Comparison of ENCODE assay signal across 1 cellular context in the genomic region with DNA sequence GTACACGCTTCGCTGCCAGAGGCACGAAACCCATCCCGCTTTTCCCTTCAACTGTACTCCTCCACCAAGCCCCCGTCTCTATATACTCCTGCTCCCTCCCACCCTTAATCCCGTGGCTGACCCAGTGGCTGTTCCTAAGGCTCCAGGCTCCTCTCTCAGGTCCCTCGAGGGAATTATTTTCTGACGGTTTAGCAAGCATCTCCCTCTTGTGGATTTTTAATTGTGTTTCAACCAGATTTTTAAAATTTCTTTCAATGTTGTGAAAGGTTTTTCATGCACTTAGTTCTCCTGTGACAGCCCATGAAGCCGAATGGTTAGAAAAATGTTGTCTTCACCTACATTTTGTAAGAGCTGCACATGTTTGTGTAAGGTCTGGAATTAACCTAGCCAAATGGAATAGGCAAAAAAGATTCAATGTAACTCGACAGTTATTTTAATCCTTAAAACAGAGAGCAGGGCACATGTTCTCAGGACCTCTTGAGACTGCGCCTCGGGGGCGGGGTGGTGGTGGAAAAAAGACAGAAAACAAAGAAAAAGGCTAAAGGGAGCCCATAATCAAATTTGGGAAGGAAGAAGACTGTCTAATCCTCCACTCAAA.
TF ChIP-seq lines count a peak whose summit lies in the region.

No MANE protein-coding gene starts in this region.

TF ChIP-seq in HepG2, 621 proteins besides CTCF, POLR2A, EP300 and RAD21 (continued from another document):
- TF ChIP-seq, protein P1, sequence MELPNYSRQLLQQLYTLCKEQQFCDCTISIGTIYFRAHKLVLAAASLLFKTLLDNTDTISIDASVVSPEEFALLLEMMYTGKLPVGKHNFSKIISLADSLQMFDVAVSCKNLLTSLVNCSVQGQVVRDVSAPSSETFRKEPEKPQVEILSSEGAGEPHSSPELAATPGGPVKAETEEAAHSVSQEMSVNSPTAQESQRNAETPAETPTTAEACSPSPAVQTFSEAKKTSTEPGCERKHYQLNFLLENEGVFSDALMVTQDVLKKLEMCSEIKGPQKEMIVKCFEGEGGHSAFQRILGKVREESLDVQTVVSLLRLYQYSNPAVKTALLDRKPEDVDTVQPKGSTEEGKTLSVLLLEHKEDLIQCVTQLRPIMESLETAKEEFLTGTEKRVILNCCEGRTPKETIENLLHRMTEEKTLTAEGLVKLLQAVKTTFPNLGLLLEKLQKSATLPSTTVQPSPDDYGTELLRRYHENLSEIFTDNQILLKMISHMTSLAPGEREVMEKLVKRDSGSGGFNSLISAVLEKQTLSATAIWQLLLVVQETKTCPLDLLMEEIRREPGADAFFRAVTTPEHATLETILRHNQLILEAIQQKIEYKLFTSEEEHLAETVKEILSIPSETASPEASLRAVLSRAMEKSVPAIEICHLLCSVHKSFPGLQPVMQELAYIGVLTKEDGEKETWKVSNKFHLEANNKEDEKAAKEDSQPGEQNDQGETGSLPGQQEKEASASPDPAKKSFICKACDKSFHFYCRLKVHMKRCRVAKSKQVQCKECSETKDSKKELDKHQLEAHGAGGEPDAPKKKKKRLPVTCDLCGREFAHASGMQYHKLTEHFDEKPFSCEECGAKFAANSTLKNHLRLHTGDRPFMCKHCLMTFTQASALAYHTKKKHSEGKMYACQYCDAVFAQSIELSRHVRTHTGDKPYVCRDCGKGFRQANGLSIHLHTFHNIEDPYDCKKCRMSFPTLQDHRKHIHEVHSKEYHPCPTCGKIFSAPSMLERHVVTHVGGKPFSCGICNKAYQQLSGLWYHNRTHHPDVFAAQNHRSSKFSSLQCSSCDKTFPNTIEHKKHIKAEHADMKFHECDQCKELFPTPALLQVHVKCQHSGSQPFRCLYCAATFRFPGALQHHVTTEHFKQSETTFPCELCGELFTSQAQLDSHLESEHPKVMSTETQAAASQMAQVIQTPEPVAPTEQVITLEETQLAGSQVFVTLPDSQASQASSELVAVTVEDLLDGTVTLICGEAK (IDR thresholded peaks at IDR 0.05), result no peak
- TF ChIP-seq, protein P1 (CRISPR knock-in tag; IDR thresholded peaks at IDR 0.05), result no peak
- TF ChIP-seq, protein P2, sequence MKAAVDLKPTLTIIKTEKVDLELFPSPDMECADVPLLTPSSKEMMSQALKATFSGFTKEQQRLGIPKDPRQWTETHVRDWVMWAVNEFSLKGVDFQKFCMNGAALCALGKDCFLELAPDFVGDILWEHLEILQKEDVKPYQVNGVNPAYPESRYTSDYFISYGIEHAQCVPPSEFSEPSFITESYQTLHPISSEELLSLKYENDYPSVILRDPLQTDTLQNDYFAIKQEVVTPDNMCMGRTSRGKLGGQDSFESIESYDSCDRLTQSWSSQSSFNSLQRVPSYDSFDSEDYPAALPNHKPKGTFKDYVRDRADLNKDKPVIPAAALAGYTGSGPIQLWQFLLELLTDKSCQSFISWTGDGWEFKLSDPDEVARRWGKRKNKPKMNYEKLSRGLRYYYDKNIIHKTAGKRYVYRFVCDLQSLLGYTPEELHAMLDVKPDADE (CRISPR knock-in tag; IDR thresholded peaks at IDR 0.05), result 0 out of 2 replicates have a peak, but pooled peaks have one; percentile 25
